18 cellular contexts compared by ENCODE assay signal in genomic region chr5:163532203-163532892, GRCh38. TPM values are rescaled to one million over a fixed set of nuclear protein-coding genes. Genes with fewer than 3 reads are reported as not detected.
DNase-seq lines count a peak whose midpoint lies in the region; ATAC-seq and TF ChIP-seq lines count a peak whose summit lies in the region.
"Had no signal": no experiment of that assay in that cellular context is flagged by ENCODE, and none has a peak within 500 bp of the region (broad histone marks: within the 10 kb centered on the region; RNA-seq: fewer than 3 reads in every experiment).

No MANE protein-coding gene starts in this region.

- no peaks in the 10 kb centered on the region for H3K27me3 ChIP-seq in SK-N-SH (ENCODE audit: insufficient read depth)
- no peaks in the 10 kb centered on the region for H3K27me3 ChIP-seq in hepatocyte
- H3K27me3 ChIP-seq: BE2C had no signal

- H3K9ac ChIP-seq in SK-N-SH: no peak overlapping the region

- H3K9me3 ChIP-seq in SK-N-SH: no peaks in the 10 kb centered on the region
- H3K9me3 ChIP-seq in hepatocyte (ENCODE audit: low read depth): no peaks in the 10 kb centered on the region
- H3K9me3 ChIP-seq: BE2C had no signal

- H3K79me2 ChIP-seq in SK-N-SH (ENCODE audit: insufficient read depth): no peaks in the 10 kb centered on the region
- no peaks in the 10 kb centered on the region for H3K79me2 ChIP-seq in hepatocyte

- H2AFZ ChIP-seq in SK-N-SH (ENCODE audit: low read depth): no peak overlapping the region
- no peak overlapping the region for H2AFZ ChIP-seq in hepatocyte

- H3K4me3 ChIP-seq in SK-N-SH (ENCODE audit: low read depth in 2 of 2, low read length in 1 of 2): no peak overlapping the region
- no peak overlapping the region for H3K4me3 ChIP-seq in hepatocyte
- no peak overlapping the region for H3K4me3 ChIP-seq in coronary artery
- H3K4me3 ChIP-seq: GM12878 had no signal

- WGBS in SK-N-SH (ENCODE audit: low lambda C conversion rate): 39% methylated on average over 4 of the region's 4 CpGs
- 50% methylated on average over 4 of the region's 4 CpGs for WGBS in hepatocyte (ENCODE audit: low lambda C conversion rate, missing lambda C conversion rate)

- CTCF ChIA-PET in SK-N-SH (lab: Yijun Ruan, JAX): interaction anchor here (1.2 to 1.8 kb wide), 3 partner anchors 12 to 34 kb away, joined by 3 to 5 read pairs (median 4); no protein-coding TSS in a partner anchor

- ATAC-seq in SK-N-SH treated with all-trans-retinoic acid at 6 μM for 48 hours (no peak), GM21529 (IDR thresholded peaks at IDR 0.05; ENCODE audit: unreplicated experiment) (no peak)
- ATAC-seq: GM12878 had no signal

- peak; percentile 20 for DNase-seq in SK-N-SH
- peak; percentile 29 for DNase-seq in NCI-H446 treated with DMSO at 0.1 percent for 48 hours (lab: John Stamatoyannopoulos, UW)
- DNase-seq in hepatocyte (ENCODE audit: low spot score): no peak
- DNase-seq in coronary artery (ENCODE audit: low spot score): no peak
- no peak for DNase-seq in stimulated activated naive CD4-positive, alpha-beta T cell treated with Interleukin-2 at 50 U/mL for 16 hours (lab: John Stamatoyannopoulos, UW)
- DNase-seq in EL: no peak
- DNase-seq: BE2C; CD4-positive, CD25-positive, alpha-beta regulatory T cell; COR-L47; DMS153; NCI-H187 treated with DMSO at 0.1 percent for 48 hours; NCI-H2171; NCI-H748 treated with DMSO at 0.1 percent for 48 hours; SHP77; T-helper 1 cell had no signal

- H3K4me1 ChIP-seq in SK-N-SH (ENCODE audit: control insufficient read depth in 1 of 2, insufficient read depth in 2 of 2, low read depth in 1 of 2, low read length in 1 of 2) (peaks cover 0 to 17% of the 10 kb centered on the region in 2 experiments; a peak in 2 of 4 replicates), hepatocyte (ENCODE audit: insufficient read depth) (peaks cover 11% of the 10 kb centered on the region)

- TF ChIP-seq CTCF in SK-N-SH (IDR thresholded peaks at IDR 0.05) (no peak), hepatocyte (IDR thresholded peaks at IDR 0.05; ENCODE audit: poor library complexity) (no peak), coronary artery (IDR thresholded peaks at IDR 0.05) (no peak)

- TF ChIP-seq RAD21 in SK-N-SH (IDR thresholded peaks at IDR 0.05; ENCODE audit: low read length): no peak

- no peaks in the 10 kb centered on the region for H3F3A ChIP-seq in SK-N-SH (replicated peaks; ENCODE audit: insufficient read depth)

- H3K36me3 ChIP-seq in SK-N-SH (replicated peaks in 1 of 2; ENCODE audit: control insufficient read depth in 1 of 2, insufficient read depth in 2 of 2, low read length in 1 of 2) (no peaks in the 10 kb centered on the region), hepatocyte (replicated peaks; ENCODE audit: insufficient read depth, low read depth) (no peaks in the 10 kb centered on the region)
- H3K36me3 ChIP-seq: BE2C had no signal

- H4K20me1 ChIP-seq in SK-N-SH (ENCODE audit: insufficient read depth): no peaks in the 10 kb centered on the region
- no peaks in the 10 kb centered on the region for H4K20me1 ChIP-seq in hepatocyte (ENCODE audit: insufficient read depth, poor library complexity, severe bottlenecking)

- POLR2A ChIA-PET in SK-N-SH (lab: Yijun Ruan, JAX): no interaction called here

- peak overlapping the region in 1 of 2 experiments; percentile 81; a peak in 2 of 4 replicates for H3K27ac ChIP-seq in SK-N-SH (ENCODE audit: low read depth in 2 of 2, low read length in 1 of 2)
- H3K27ac ChIP-seq in hepatocyte: no peak overlapping the region
- H3K27ac ChIP-seq in coronary artery: no peak overlapping the region

- H3K9me2 ChIP-seq in SK-N-SH (no peaks in the 10 kb centered on the region), hepatocyte (replicated peaks; ENCODE audit: insufficient read depth) (no peaks in the 10 kb centered on the region)

- H3K4me2 ChIP-seq in SK-N-SH: no peak overlapping the region
- peak overlapping the region; percentile 21 for H3K4me2 ChIP-seq in hepatocyte

- 0 out of 4 replicates have a peak, but pooled peaks of 1 of the 2 experiments have one; percentile 4 for TF ChIP-seq EP300 in SK-N-SH (IDR thresholded peaks at IDR 0.05; ENCODE audit: borderline replicate concordance in 1 of 2, low read depth in 1 of 2, low read length in 1 of 2)

TF ChIP-seq in SK-N-SH, 30 proteins besides CTCF, POLR2A, EP300 and RAD21:
- TF ChIP-seq GATA2 (CRISPR knock-in tag; IDR thresholded peaks at IDR 0.05) (peak; percentile 28; the same call in 1 of the 2 replicates), TCF12 (IDR thresholded peaks at IDR 0.05) (no peak)

TF ChIP-seq in SK-N-SH treated with all-trans-retinoic acid at 6 μM for 48 hours, 23 proteins besides CTCF, POLR2A, EP300 and RAD21:
- TF ChIP-seq RARB (CRISPR knock-in tag; IDR thresholded peaks at IDR 0.05) (no peak), TCF4 (CRISPR knock-in tag; IDR thresholded peaks at IDR 0.05; ENCODE audit: borderline replicate concordance) (no peak), ARNTL (CRISPR knock-in tag; IDR thresholded peaks at IDR 0.05; ENCODE audit: borderline replicate concordance, low read depth) (no peak), ZNF8 (CRISPR knock-in tag; IDR thresholded peaks at IDR 0.05) (no peak), OSR1 (CRISPR knock-in tag; IDR thresholded peaks at IDR 0.05) (no peak), TOX (CRISPR knock-in tag; IDR thresholded peaks at IDR 0.05; ENCODE audit: borderline replicate concordance) (no peak), ZFP3 (CRISPR knock-in tag; IDR thresholded peaks at IDR 0.05) (no peak), BACH2 (CRISPR knock-in tag; IDR thresholded peaks at IDR 0.05; ENCODE audit: borderline replicate concordance) (no peak), ZNF70 (CRISPR knock-in tag; IDR thresholded peaks at IDR 0.05) (no peak), CREB5 (CRISPR knock-in tag; IDR thresholded peaks at IDR 0.05; ENCODE audit: low read depth) (no peak), SNAI2 (CRISPR knock-in tag; IDR thresholded peaks at IDR 0.05) (no peak), ZNF565 (CRISPR knock-in tag; conservative IDR thresholded peaks at IDR 0.05; ENCODE audit: low read depth) (no peak)

RNA-seq across cellular contexts. Expression of gene MAT2B, which starts 26.9 kb away (rescaled TPM):
- 30.1 and 35.6 TPM in 2 replicates for polyA plus RNA-seq in SK-N-SH (2012; rRNA removed)
- 44.8 and 46.6 TPM in 2 replicates for polyA plus RNA-seq in SK-N-SH (2012; cell fraction: cytosol; rRNA removed)
- polyA plus RNA-seq in SK-N-SH (2012; cell fraction: nucleus; rRNA removed): 8.1 and 17.8 TPM in 2 replicates
- total RNA-seq in hepatocyte: 73.8 and 82.8 TPM in 2 replicates
- polyA plus RNA-seq in hepatocyte: 64.3 and 65.4 TPM in 2 replicates

Comparison
In these comparisons a context has a peak if more than half of its experiments do, and no peak if none do; other contexts are left out.
1. DNase-seq: peak in SK-N-SH (single experiment) and NCI-H446 treated with DMSO at 0.1 percent for 48 hours (single experiment); none in hepatocyte (single experiment), coronary artery (single experiment), stimulated activated naive CD4-positive, alpha-beta T cell treated with Interleukin-2 at 50 U/mL for 16 hours (single experiment) and EL (single experiment).